Comparison of ENCODE assay signal across 1 cellular context in genomic region chr1:41521766-41522165, GRCh38.
TF ChIP-seq lines count a peak whose summit lies in the region.

No MANE protein-coding gene starts in this region.

TF ChIP-seq in IMR-90, 13 proteins besides CTCF, POLR2A, EP300 and RAD21 (continued from another document):
- TF ChIP-seq, protein P1, sequence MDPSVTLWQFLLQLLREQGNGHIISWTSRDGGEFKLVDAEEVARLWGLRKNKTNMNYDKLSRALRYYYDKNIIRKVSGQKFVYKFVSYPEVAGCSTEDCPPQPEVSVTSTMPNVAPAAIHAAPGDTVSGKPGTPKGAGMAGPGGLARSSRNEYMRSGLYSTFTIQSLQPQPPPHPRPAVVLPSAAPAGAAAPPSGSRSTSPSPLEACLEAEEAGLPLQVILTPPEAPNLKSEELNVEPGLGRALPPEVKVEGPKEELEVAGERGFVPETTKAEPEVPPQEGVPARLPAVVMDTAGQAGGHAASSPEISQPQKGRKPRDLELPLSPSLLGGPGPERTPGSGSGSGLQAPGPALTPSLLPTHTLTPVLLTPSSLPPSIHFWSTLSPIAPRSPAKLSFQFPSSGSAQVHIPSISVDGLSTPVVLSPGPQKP (IDR thresholded peaks at IDR 0.05; ENCODE audit: borderline replicate concordance, low read depth, low read length): no peak
- TF ChIP-seq BHLHE40 (IDR thresholded peaks at IDR 0.05; ENCODE audit: low read depth, low read length) (no peak), SMC3 (IDR thresholded peaks at IDR 0.05; ENCODE audit: low read depth, low read length) (no peak), CEBPB (IDR thresholded peaks at IDR 0.05; ENCODE audit: low read depth, low read length) (no peak), MAFK (IDR thresholded peaks at IDR 0.05; ENCODE audit: low read depth, low read length) (no peak), RFX5 (IDR thresholded peaks at IDR 0.05; ENCODE audit: low read depth, low read length) (no peak), CHD1 (IDR thresholded peaks at IDR 0.05; ENCODE audit: low read depth, low read length) (no peak)
- TF ChIP-seq, protein P2, sequence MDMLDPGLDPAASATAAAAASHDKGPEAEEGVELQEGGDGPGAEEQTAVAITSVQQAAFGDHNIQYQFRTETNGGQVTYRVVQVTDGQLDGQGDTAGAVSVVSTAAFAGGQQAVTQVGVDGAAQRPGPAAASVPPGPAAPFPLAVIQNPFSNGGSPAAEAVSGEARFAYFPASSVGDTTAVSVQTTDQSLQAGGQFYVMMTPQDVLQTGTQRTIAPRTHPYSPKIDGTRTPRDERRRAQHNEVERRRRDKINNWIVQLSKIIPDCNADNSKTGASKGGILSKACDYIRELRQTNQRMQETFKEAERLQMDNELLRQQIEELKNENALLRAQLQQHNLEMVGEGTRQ (IDR thresholded peaks at IDR 0.05; ENCODE audit: low read depth, low read length): no peak
TF ChIP-seq in IMR-90: peak in this region for 0.
